ENCODE assay signal across 10 cellular contexts in the genomic region with DNA sequence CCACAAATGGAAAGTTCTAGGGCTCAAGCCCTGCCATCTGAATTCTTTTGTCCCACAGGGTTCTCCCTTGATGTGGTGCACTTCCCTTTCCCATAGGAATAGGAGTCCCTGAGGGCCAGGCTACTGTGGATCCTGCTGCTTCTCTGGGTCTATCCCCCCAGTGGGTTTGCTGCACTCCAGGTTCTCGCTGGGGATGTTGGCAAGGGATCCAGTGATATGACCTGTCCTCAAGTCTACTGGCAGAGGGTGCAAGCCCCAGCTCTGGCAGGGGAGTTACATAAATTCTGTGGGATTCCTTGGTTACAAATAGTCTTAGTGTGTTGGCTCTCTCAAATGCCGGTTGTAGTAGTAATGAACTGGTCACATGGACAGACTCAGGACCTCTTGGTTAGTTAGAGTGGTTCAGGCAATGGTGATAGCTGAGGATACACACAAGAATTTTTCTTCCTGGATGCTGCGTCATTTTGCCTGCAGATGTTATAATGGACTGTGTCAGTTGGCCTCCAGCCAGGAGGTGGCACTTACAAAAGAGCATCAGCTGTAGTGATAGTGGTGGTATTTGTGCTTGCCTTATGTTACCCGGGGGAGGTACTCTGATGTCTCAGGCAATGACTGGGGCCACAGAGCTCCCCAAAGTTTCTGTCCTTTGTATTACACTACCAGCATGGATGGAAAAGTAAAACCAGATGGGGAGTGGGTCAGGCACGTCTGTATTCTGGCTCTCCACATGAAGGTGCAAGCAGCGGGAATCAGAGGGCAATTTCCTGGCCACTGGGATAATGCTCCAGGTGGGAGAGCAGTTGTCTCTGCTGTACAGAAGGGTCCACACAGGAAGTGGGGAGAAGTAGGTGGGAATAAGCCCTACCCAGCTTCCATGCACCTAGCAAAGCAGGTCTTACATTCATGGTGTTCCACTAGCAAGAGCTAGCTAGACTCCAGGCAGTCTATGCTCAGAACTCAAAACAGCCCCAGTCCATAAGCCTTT.
"Had no signal": no experiment of that assay in that cellular context is flagged by ENCODE, and none has a peak within 500 bp of the region (broad histone marks: within the 10 kb centered on the region; RNA-seq: fewer than 3 reads in every experiment).

No MANE protein-coding gene starts in this region.

- H3K9me3 Mint-ChIP-seq: activated CD4-positive, alpha-beta memory T cell treated with anti-CD3 and anti-CD28 coated beads, Interleukin-2, amount 10 ng/mL, durations not matched to agents 7 days and 5 days had no signal

- ATAC-seq: esophagus mucosa; naive thymus-derived CD4-positive, alpha-beta T cell had no signal

- DNase-seq: activated CD4-positive, alpha-beta memory T cell treated with anti-CD3 and anti-CD28 coated beads, Interleukin-2, amount 10 ng/mL, durations not matched to agents 7 days and 5 days; activated CD4-positive, alpha-beta T cell treated with anti-CD3 and anti-CD28 coated beads for 1 hour; activated naive CD4-positive, alpha-beta T cell; aorta; dorsolateral prefrontal cortex; mammary epithelial cell; naive thymus-derived CD4-positive, alpha-beta T cell; right cardiac atrium; T1000 had no signal

- H3K4me1 Mint-ChIP-seq: activated CD4-positive, alpha-beta memory T cell treated with anti-CD3 and anti-CD28 coated beads, Interleukin-2, amount 10 ng/mL, durations not matched to agents 7 days and 5 days; naive thymus-derived CD4-positive, alpha-beta T cell had no signal

- H3K4me3 Mint-ChIP-seq: activated CD4-positive, alpha-beta memory T cell treated with anti-CD3 and anti-CD28 coated beads, Interleukin-2, amount 10 ng/mL, durations not matched to agents 7 days and 5 days; naive thymus-derived CD4-positive, alpha-beta T cell had no signal

- H3K27me3 Mint-ChIP-seq: activated CD4-positive, alpha-beta memory T cell treated with anti-CD3 and anti-CD28 coated beads, Interleukin-2, amount 10 ng/mL, durations not matched to agents 7 days and 5 days had no signal

- H3K36me3 Mint-ChIP-seq: naive thymus-derived CD4-positive, alpha-beta T cell had no signal

- H3K27ac Mint-ChIP-seq: activated CD4-positive, alpha-beta memory T cell treated with anti-CD3 and anti-CD28 coated beads, Interleukin-2, amount 10 ng/mL, durations not matched to agents 7 days and 5 days; naive thymus-derived CD4-positive, alpha-beta T cell had no signal
